ENCODE assay signal across 9 cellular contexts in genomic region chr1:167328762-167329483, GRCh38.
DNase-seq lines count a peak whose midpoint lies in the region; ATAC-seq and TF ChIP-seq lines count a peak whose summit lies in the region.
"Had no signal": no experiment of that assay in that cellular context is flagged by ENCODE, and none has a peak within 500 bp of the region (broad histone marks: within the 10 kb centered on the region; RNA-seq: fewer than 3 reads in every experiment).

No MANE protein-coding gene starts in this region.

- TF ChIP-seq CTCF in lower leg skin (IDR thresholded peaks at IDR 0.05): no peak

- TF ChIP-seq POLR2A in lower leg skin (IDR thresholded peaks at IDR 0.05): no peak

- H3K4me3 ChIP-seq in iPS-20b (ENCODE audit: low read length) (peak overlapping the region; percentile 53), lower leg skin (ENCODE audit: low read depth, poor library complexity, severe bottlenecking) (no peak overlapping the region)
- H3K4me3 ChIP-seq: SJSA1 had no signal

- peak; percentile 75 for DNase-seq in NOMO-1 treated with dmso at 0.1 percent for 144 hours (lab: John Stamatoyannopoulos, UW; ENCODE audit: unreplicated experiment)
- no peak for DNase-seq in HCEC 1CT
- no peak for DNase-seq in GM19240 (ENCODE audit: insufficient read length, low spot score)
- no peak for DNase-seq in kidney tubule cell (ENCODE audit: low spot score)
- DNase-seq in lower leg skin (ENCODE audit: low spot score in 2 of 2): no peak

- intact Hi-C loops in lower leg skin (cut with DNase I; ENCODE audit: low total_unique reads): no loop called here

- H3K9ac ChIP-seq in iPS-20b (ENCODE audit: low read depth, low read length): peak overlapping the region; percentile 28; the same call in 1 of the 2 replicates

- WGBS in lower leg skin, 2 donors: 69 to 72% methylated on average over 9 of the region's 9 CpGs

- H3K27ac ChIP-seq in iPS-20b (ENCODE audit: low read length): no peak overlapping the region
- H3K27ac ChIP-seq: SJSA1 had no signal

- peaks cover 14% of the 10 kb centered on the region for H3K36me3 ChIP-seq in iPS-20b (ENCODE audit: insufficient read depth, low read depth, low read length)
- H3K36me3 ChIP-seq: SJSA1 had no signal

- no peaks in the 10 kb centered on the region for H3K27me3 ChIP-seq in iPS-20b (ENCODE audit: insufficient read depth, low read length)
- H3K27me3 ChIP-seq: SJSA1 had no signal

- peaks cover 5% of the 10 kb centered on the region; the same call in 1 of the 2 replicates for H3K9me3 ChIP-seq in iPS-20b (ENCODE audit: insufficient read depth, low read depth, low read length)
- H3K9me3 ChIP-seq: SJSA1 had no signal

- H3K4me1 ChIP-seq in iPS-20b (ENCODE audit: insufficient read depth, low read length): peaks cover 21% of the 10 kb centered on the region; the same call in 1 of the 2 replicates
- H3K4me1 ChIP-seq: SJSA1 had no signal

- peak; percentile 72 for ATAC-seq in GM18909 (IDR thresholded peaks at IDR 0.05; ENCODE audit: poor library complexity, unreplicated experiment)
- peak; percentile 73 for ATAC-seq in HG02885 (IDR thresholded peaks at IDR 0.05; ENCODE audit: poor library complexity, unreplicated experiment)
